ENCODE assay signal across 14 cellular contexts in the genomic region with DNA sequence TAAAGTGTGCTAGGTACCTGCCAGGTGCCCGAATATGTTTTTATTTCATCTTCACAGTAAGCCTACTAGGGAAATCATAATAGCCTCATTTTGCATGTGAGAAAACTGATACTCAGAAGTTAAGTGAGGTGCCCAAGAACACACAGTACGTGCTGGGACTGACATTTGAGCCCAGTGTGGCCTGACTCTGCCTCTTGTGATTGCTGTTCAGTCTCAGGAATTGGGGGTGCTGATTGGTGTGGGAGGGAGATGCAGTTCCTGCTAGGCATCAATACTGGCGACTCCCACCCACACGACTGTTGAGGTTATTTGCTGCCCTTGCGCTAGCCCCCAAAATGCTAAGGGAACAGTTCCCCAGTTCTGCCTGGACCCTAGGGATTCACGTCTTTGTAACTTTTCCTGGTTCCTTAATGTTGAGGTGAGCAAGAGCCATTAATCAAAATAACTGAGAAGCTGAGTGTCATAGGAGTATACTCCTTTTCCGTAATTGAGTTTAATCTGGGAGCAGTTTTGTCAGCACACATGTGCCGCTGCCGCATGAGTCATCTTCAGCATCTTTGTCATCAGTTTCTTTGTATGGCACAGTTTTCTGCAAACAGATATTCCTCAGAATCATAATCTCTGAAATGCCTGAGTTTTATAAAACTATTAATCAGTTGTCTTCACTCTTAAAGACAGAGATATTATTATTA.
A peak's percentile ranks its signal among the peaks of the same experiment; 100 is the strongest.
DNase-seq lines count a peak whose midpoint lies in the region; ATAC-seq and TF ChIP-seq lines count a peak whose summit lies in the region.
"Had no signal": no experiment of that assay in that cellular context is flagged by ENCODE, and none has a peak within 500 bp of the region (broad histone marks: within the 10 kb centered on the region; RNA-seq: fewer than 3 reads in every experiment).

No MANE protein-coding gene starts in this region.

- DNase-seq in NCI-H345 treated with DMSO at 0.1 percent for 48 hours (lab: John Stamatoyannopoulos, UW; ENCODE audit: unreplicated experiment) (peak; percentile 57), NCI-H345 (lab: John Stamatoyannopoulos, UW) (no peak), SK-N-SH (no peak), psoas muscle (no peak), NCI-H2171 (lab: John Stamatoyannopoulos, UW) (no peak)
- no peak for DNase-seq in effector memory CD4-positive, alpha-beta T cell
- no peak for DNase-seq in central memory CD4-positive, alpha-beta T cell
- DNase-seq: stimulated activated CD4-positive, alpha-beta T cell treated with anti-CD3 and anti-CD28 coated beads, Interleukin-2, amount 100 ng/mL, for 48 hours; substantia nigra; T-helper 1 cell had no signal

- peaks cover 38% of the 10 kb centered on the region; the same call in 1 of the 2 replicates for H3K79me2 ChIP-seq in SK-N-SH (ENCODE audit: insufficient read depth)

- ATAC-seq in psoas muscle (peak in 2 of 4 donors; percentile 39 to 68), GM18909 (IDR thresholded peaks at IDR 0.05; ENCODE audit: poor library complexity, unreplicated experiment) (no peak)
- ATAC-seq: gastroesophageal sphincter had no signal

- H3K36me3 ChIP-seq in SK-N-SH (replicated peaks in 1 of 2; ENCODE audit: control insufficient read depth in 1 of 2, insufficient read depth in 2 of 2, low read length in 1 of 2) (no peaks in the 10 kb centered on the region), psoas muscle (ENCODE audit: insufficient read depth in 1 of 2, low read depth in 1 of 2) (no peaks in the 10 kb centered on the region)
- H3K36me3 ChIP-seq in effector memory CD4-positive, alpha-beta T cell (ENCODE audit: control insufficient read depth, insufficient read depth, low read length), result peaks cover 14% of the 10 kb centered on the region
- H3K36me3 ChIP-seq: cardiac muscle cell, gastroesophageal sphincter had no signal

- CTCF ChIA-PET in SK-N-SH (lab: Yijun Ruan, JAX), result no interaction called here

- TF ChIP-seq EP300 in SK-N-SH (IDR thresholded peaks at IDR 0.05; ENCODE audit: borderline replicate concordance in 1 of 2, low read depth in 1 of 2, low read length in 1 of 2), result no peak

- TF ChIP-seq RAD21 in SK-N-SH (IDR thresholded peaks at IDR 0.05; ENCODE audit: low read length), result no peak

- H3K9me3 ChIP-seq in SK-N-SH, result no peaks in the 10 kb centered on the region
- no peaks in the 10 kb centered on the region for H3K9me3 ChIP-seq in effector memory CD4-positive, alpha-beta T cell (ENCODE audit: control insufficient read depth, low read length)
- H3K9me3 ChIP-seq in psoas muscle, result no peaks in the 10 kb centered on the region
- H3K9me3 ChIP-seq: gastroesophageal sphincter had no signal

- no peaks in the 10 kb centered on the region for H3K9me2 ChIP-seq in SK-N-SH

- peaks cover 8% of the 10 kb centered on the region for H3F3A ChIP-seq in SK-N-SH (replicated peaks; ENCODE audit: insufficient read depth)

- H3K4me3 ChIP-seq in SK-N-SH (ENCODE audit: low read depth in 2 of 2, low read length in 1 of 2) (no peak overlapping the region), psoas muscle (no peak overlapping the region)
- H3K4me3 ChIP-seq in effector memory CD4-positive, alpha-beta T cell (ENCODE audit: insufficient read depth, low read depth, low read length, poor library complexity, severe bottlenecking), result no peak overlapping the region
- H3K4me3 ChIP-seq: cardiac muscle cell, gastroesophageal sphincter had no signal

- no peak overlapping the region for H3K9ac ChIP-seq in SK-N-SH
- H3K9ac ChIP-seq: parathyroid adenoma had no signal

- peaks cover 48% of the 10 kb centered on the region for H4K20me1 ChIP-seq in SK-N-SH (ENCODE audit: insufficient read depth)

- H3K27ac ChIP-seq in SK-N-SH (ENCODE audit: low read depth in 2 of 2, low read length in 1 of 2) (no peak overlapping the region), psoas muscle (peak overlapping the region; percentile 17)
- peak overlapping the region; percentile 59 for H3K27ac ChIP-seq in effector memory CD4-positive, alpha-beta T cell (ENCODE audit: insufficient read depth, low read length, poor library complexity, severe bottlenecking)
- H3K27ac ChIP-seq: cardiac muscle cell, parathyroid adenoma had no signal

- H3K27me3 ChIP-seq in SK-N-SH (ENCODE audit: insufficient read depth) (no peaks in the 10 kb centered on the region), psoas muscle (ENCODE audit: insufficient read depth in 3 of 3, low read length in 2 of 3) (no peaks in the 10 kb centered on the region)
- H3K27me3 ChIP-seq in effector memory CD4-positive, alpha-beta T cell (replicated peaks; ENCODE audit: control insufficient read depth, insufficient read depth, low read length, poor library complexity, severe bottlenecking), result no peaks in the 10 kb centered on the region
- H3K27me3 ChIP-seq: cardiac muscle cell, gastroesophageal sphincter had no signal

- peaks cover 18 to 25% of the 10 kb centered on the region in 2 experiments; a peak in 2 of 4 replicates for H3K4me1 ChIP-seq in SK-N-SH (ENCODE audit: control insufficient read depth in 1 of 2, insufficient read depth in 2 of 2, low read depth in 1 of 2, low read length in 1 of 2)
- H3K4me1 ChIP-seq in effector memory CD4-positive, alpha-beta T cell (ENCODE audit: control insufficient read depth, insufficient read depth, low read length, poor library complexity, severe bottlenecking), result peaks cover 51% of the 10 kb centered on the region
- peaks cover 59% of the 10 kb centered on the region for H3K4me1 ChIP-seq in psoas muscle

- H3K4me2 ChIP-seq in SK-N-SH, result no peak overlapping the region

- TF ChIP-seq CTCF in SK-N-SH (IDR thresholded peaks at IDR 0.05) (no peak), psoas muscle (IDR thresholded peaks at IDR 0.05) (no peak)

- POLR2A ChIA-PET in SK-N-SH (lab: Yijun Ruan, JAX), result no interaction called here

- no peak overlapping the region for H2AFZ ChIP-seq in SK-N-SH (ENCODE audit: low read depth)
- H2AFZ ChIP-seq: parathyroid adenoma had no signal

- intact Hi-C loops in psoas muscle (cut with DNase I), result no loop called here

- WGBS in SK-N-SH (ENCODE audit: low lambda C conversion rate), result 79% methylated on average over 9 of the region's 9 CpGs
- WGBS in psoas muscle, 3 donors, result 50 to 77% (median 65%) methylated on average over 9 of the region's 9 CpGs

TF ChIP-seq in SK-N-SH, 30 proteins besides CTCF, POLR2A, EP300 and RAD21:
- peak; percentile 44; the same call in 1 of the 2 replicates for TF ChIP-seq JUND (IDR thresholded peaks at IDR 0.05)
- TF ChIP-seq CHD2 (IDR thresholded peaks at IDR 0.05; ENCODE audit: low read length, partially characterized antibody), result no peak
- TF ChIP-seq RCOR1 (IDR thresholded peaks at IDR 0.05; ENCODE audit: low read length), result no peak
- TF ChIP-seq, protein P1, sequence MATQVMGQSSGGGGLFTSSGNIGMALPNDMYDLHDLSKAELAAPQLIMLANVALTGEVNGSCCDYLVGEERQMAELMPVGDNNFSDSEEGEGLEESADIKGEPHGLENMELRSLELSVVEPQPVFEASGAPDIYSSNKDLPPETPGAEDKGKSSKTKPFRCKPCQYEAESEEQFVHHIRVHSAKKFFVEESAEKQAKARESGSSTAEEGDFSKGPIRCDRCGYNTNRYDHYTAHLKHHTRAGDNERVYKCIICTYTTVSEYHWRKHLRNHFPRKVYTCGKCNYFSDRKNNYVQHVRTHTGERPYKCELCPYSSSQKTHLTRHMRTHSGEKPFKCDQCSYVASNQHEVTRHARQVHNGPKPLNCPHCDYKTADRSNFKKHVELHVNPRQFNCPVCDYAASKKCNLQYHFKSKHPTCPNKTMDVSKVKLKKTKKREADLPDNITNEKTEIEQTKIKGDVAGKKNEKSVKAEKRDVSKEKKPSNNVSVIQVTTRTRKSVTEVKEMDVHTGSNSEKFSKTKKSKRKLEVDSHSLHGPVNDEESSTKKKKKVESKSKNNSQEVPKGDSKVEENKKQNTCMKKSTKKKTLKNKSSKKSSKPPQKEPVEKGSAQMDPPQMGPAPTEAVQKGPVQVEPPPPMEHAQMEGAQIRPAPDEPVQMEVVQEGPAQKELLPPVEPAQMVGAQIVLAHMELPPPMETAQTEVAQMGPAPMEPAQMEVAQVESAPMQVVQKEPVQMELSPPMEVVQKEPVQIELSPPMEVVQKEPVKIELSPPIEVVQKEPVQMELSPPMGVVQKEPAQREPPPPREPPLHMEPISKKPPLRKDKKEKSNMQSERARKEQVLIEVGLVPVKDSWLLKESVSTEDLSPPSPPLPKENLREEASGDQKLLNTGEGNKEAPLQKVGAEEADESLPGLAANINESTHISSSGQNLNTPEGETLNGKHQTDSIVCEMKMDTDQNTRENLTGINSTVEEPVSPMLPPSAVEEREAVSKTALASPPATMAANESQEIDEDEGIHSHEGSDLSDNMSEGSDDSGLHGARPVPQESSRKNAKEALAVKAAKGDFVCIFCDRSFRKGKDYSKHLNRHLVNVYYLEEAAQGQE (IDR thresholded peaks at IDR 0.05; ENCODE audit: low read depth, low read length), result no peak
- TF ChIP-seq TCF12 (IDR thresholded peaks at IDR 0.05), result 0 out of 2 replicates have a peak, but pooled peaks have one; percentile 7
- TF ChIP-seq MEF2A (IDR thresholded peaks at IDR 0.05; ENCODE audit: borderline replicate concordance, low read depth), result no peak
- TF ChIP-seq FOSL2 (IDR thresholded peaks at IDR 0.05; ENCODE audit: borderline replicate concordance, low read depth), result peak; percentile 50; the same call in 1 of the 2 replicates
- TF ChIP-seq, protein P2, sequence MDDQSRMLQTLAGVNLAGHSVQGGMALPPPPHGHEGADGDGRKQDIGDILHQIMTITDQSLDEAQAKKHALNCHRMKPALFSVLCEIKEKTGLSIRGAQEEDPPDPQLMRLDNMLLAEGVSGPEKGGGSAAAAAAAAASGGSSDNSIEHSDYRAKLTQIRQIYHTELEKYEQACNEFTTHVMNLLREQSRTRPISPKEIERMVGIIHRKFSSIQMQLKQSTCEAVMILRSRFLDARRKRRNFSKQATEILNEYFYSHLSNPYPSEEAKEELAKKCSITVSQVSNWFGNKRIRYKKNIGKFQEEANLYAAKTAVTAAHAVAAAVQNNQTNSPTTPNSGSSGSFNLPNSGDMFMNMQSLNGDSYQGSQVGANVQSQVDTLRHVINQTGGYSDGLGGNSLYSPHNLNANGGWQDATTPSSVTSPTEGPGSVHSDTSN (IDR thresholded peaks at IDR 0.05), result peak; percentile 28; the same call in 1 of the 2 replicates
- no peak for TF ChIP-seq MXI1 (IDR thresholded peaks at IDR 0.05; ENCODE audit: low read depth, low read length)
- no peak for TF ChIP-seq TEAD4 (IDR thresholded peaks at IDR 0.05; ENCODE audit: borderline replicate concordance, insufficient read depth)

Comparison
In these comparisons a context has a peak if more than half of its experiments do, and no peak if none do; other contexts are left out.
1. H3K27ac ChIP-seq: peak in effector memory CD4-positive, alpha-beta T cell (single experiment) and psoas muscle (single experiment); none in SK-N-SH (0 of 2).